Comparison of ENCODE assay signal across 21 cellular contexts in genomic region chr2:229201522-229201921, GRCh38.
"Had no signal": no experiment of that assay in that cellular context is flagged by ENCODE, and none has a peak within 500 bp of the region (broad histone marks: within the 10 kb centered on the region; RNA-seq: fewer than 3 reads in every experiment).

No MANE protein-coding gene starts in this region.

- H3K9me3 ChIP-seq: left ventricle myocardium inferior, lower lobe of right lung, ovary, tibial nerve, upper lobe of right lung had no signal

- H3K4me2 ChIP-seq: neural progenitor cell had no signal

- H3K36me3 ChIP-seq: left ventricle myocardium inferior, lower lobe of right lung, neural progenitor cell, ovary, tibial nerve, upper lobe of right lung had no signal

- H3K36me3 Mint-ChIP-seq: immature natural killer cell; memory B cell; mesothelial cell of epicardium; natural killer cell treated with Interleukin-12 subunit alpha and Interleukin-12 subunit beta and Interleukin-15 and Interleukin-18, amount 100 ng/mL, for 72 hours; neural progenitor cell; stimulated activated memory B cell treated with anti-CD40 and anti-IgM and Interleukin-4, amounts not matched to agents 10 μg/mL and 1 μg/mL and 100 μg/mL, for 72 hours had no signal

- H3K4me1 ChIP-seq: left ventricle myocardium inferior, neural progenitor cell, tibial nerve, upper lobe of right lung had no signal

- H3K4me3 Mint-ChIP-seq: dendritic cell treated with granulocyte-macrophage colony-stimulating factor and Interleukin-4, amounts not matched to agents 40 ng/mL and 50 ng/mL, for 4 days; immature natural killer cell; memory B cell; mesothelial cell of epicardium; natural killer cell treated with Interleukin-12 subunit alpha and Interleukin-12 subunit beta and Interleukin-15 and Interleukin-18, amount 100 ng/mL, for 72 hours; neural progenitor cell; stimulated activated memory B cell treated with anti-CD40 and anti-IgM and Interleukin-4, amounts not matched to agents 10 μg/mL and 1 μg/mL and 100 μg/mL, for 72 hours; stimulated activated naive CD8-positive, alpha-beta T cell treated with anti-CD3 and anti-CD28 coated beads, Interleukin-15, Interleukin-2, amounts not matched to agents 100 ng/mL and 50 ng/mL, for 24 hours had no signal

- DNase-seq: cerebellar nuclear complex; immature natural killer cell; kidney; left cardiac atrium; left ventricle myocardium inferior; lower lobe of right lung; nucleus accumbens; ovary; right cardiac atrium; stimulated activated CD4-positive, alpha-beta T cell treated with anti-CD3 and anti-CD28 coated beads, Interleukin-15, amount 100 ng/mL, for 24 hours; stimulated activated CD4-positive, alpha-beta T cell treated with anti-CD3 and anti-CD28 coated beads, Interleukin-1b, Interleukin-23, amount 100 ng/mL, for 48 hours; stimulated activated CD4-positive, alpha-beta T cell treated with anti-CD3 and anti-CD28 coated beads, Interleukin-4, amount 100 ng/mL, for 24 hours; upper lobe of right lung had no signal

- H3K4me1 Mint-ChIP-seq: immature natural killer cell; memory B cell; mesothelial cell of epicardium; neural progenitor cell; stimulated activated memory B cell treated with anti-CD40 and anti-IgM and Interleukin-4, amounts not matched to agents 10 μg/mL and 1 μg/mL and 100 μg/mL, for 72 hours had no signal

- H2AFZ ChIP-seq: neural progenitor cell had no signal

- H3K4me3 ChIP-seq: left ventricle myocardium inferior, lower lobe of right lung, neural progenitor cell, ovary, tibial nerve, upper lobe of right lung had no signal

- H3K9me3 Mint-ChIP-seq: dendritic cell treated with granulocyte-macrophage colony-stimulating factor and Interleukin-4, amounts not matched to agents 40 ng/mL and 50 ng/mL, for 4 days; memory B cell; mesothelial cell of epicardium; neural progenitor cell had no signal

- H3K27me3 ChIP-seq: neural progenitor cell, ovary, tibial nerve, upper lobe of right lung had no signal

- H3K27me3 Mint-ChIP-seq: dendritic cell treated with granulocyte-macrophage colony-stimulating factor and Interleukin-4, amounts not matched to agents 40 ng/mL and 50 ng/mL, for 4 days; natural killer cell treated with Interleukin-12 subunit alpha and Interleukin-12 subunit beta and Interleukin-15 and Interleukin-18, amount 100 ng/mL, for 72 hours; stimulated activated memory B cell treated with anti-CD40 and anti-IgM and Interleukin-4, amounts not matched to agents 10 μg/mL and 1 μg/mL and 100 μg/mL, for 72 hours; stimulated activated naive CD8-positive, alpha-beta T cell treated with anti-CD3 and anti-CD28 coated beads, Interleukin-15, Interleukin-2, amounts not matched to agents 100 ng/mL and 50 ng/mL, for 24 hours had no signal

- H3K27ac Mint-ChIP-seq: dendritic cell treated with granulocyte-macrophage colony-stimulating factor and Interleukin-4, amounts not matched to agents 40 ng/mL and 50 ng/mL, for 4 days; immature natural killer cell; memory B cell; mesothelial cell of epicardium; natural killer cell treated with Interleukin-12 subunit alpha and Interleukin-12 subunit beta and Interleukin-15 and Interleukin-18, amount 100 ng/mL, for 72 hours; neural progenitor cell; stimulated activated memory B cell treated with anti-CD40 and anti-IgM and Interleukin-4, amounts not matched to agents 10 μg/mL and 1 μg/mL and 100 μg/mL, for 72 hours; stimulated activated naive CD8-positive, alpha-beta T cell treated with anti-CD3 and anti-CD28 coated beads, Interleukin-15, Interleukin-2, amounts not matched to agents 100 ng/mL and 50 ng/mL, for 24 hours had no signal

- H3K9ac ChIP-seq: neural progenitor cell had no signal

- H3K27ac ChIP-seq: left ventricle myocardium inferior, lower lobe of right lung, neural progenitor cell, ovary, tibial nerve, upper lobe of right lung had no signal

- ATAC-seq: left cardiac atrium; lower lobe of right lung; natural killer cell treated with Interleukin-12 subunit alpha and Interleukin-12 subunit beta and Interleukin-15 and Interleukin-18, amount 100 ng/mL, for 72 hours; right cardiac atrium; stimulated activated memory B cell treated with anti-CD40 and anti-IgM and Interleukin-4, amounts not matched to agents 10 μg/mL and 1 μg/mL and 100 μg/mL, for 72 hours; upper lobe of right lung had no signal
